In the genomic region with DNA sequence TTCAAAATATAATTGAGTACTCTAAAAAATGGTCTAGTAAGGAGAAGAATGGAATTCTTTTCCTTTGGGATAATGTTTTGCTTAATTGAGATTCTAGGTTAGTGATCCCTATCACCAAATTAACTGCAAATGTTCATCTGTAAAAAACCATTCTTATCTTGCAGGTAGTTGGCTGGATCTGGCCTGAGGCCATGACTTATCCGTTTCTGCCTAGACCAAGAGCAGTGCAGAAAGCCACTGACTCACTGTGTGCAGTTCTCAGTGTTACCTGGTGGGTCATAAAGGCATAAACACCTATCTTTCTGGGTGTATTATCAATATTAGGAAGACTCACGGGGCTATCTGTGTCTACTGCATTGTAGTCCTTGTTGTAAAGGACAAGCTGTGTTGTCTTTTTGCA, we compare ENCODE assay signal across 9 cellular contexts. TPM values are rescaled to one million over a fixed set of nuclear protein-coding genes. Genes with fewer than 3 reads are reported as not detected.
DNase-seq lines count a peak whose midpoint lies in the region; ATAC-seq, FAIRE-seq and TF ChIP-seq lines count a peak whose summit lies in the region.
"Had no signal": no experiment of that assay in that cellular context is flagged by ENCODE, and none has a peak within 500 bp of the region (broad histone marks: within the 10 kb centered on the region; RNA-seq: fewer than 3 reads in every experiment).

No MANE protein-coding gene starts in this region.

- H3K27ac Mint-ChIP-seq in CD14-positive monocyte (peak overlapping the region; percentile 83 to 88 (median 85)), immature natural killer cell (peak overlapping the region; percentile 76 to 94 (median 91))
- H3K27ac Mint-ChIP-seq in activated CD4-positive, alpha-beta memory T cell treated with anti-CD3 and anti-CD28 coated beads for 36 hours = peak overlapping the region; percentile 77

- no peak for DNase-seq in CD14-positive monocyte (ENCODE audit: low spot score)
- DNase-seq in GM19239 (ENCODE audit: insufficient read length, low spot score) = no peak
- DNase-seq in activated CD4-positive, alpha-beta memory T cell treated with anti-CD3 and anti-CD28 coated beads for 36 hours = peak; percentile 73
- no peak for DNase-seq in immature natural killer cell
- DNase-seq in NOMO-1 treated with DMSO at 0.1 percent for 48 hours (lab: John Stamatoyannopoulos, UW; ENCODE audit: unreplicated experiment) = no peak
- no peak for DNase-seq in hypothalamus (lab: John Stamatoyannopoulos, UW)
- DNase-seq in NCI-H2081 treated with DMSO at 0.1 percent for 48 hours (lab: John Stamatoyannopoulos, UW) = no peak
- DNase-seq: WERI-Rb-1 had no signal

- H3K36me3 Mint-ChIP-seq in CD14-positive monocyte (peaks cover 41 to 70% of the 10 kb centered on the region in 2 donors), immature natural killer cell (peaks cover 11 to 14% (median 12%) of the 10 kb centered on the region in 3 donors)
- peaks cover 16% of the 10 kb centered on the region for H3K36me3 Mint-ChIP-seq in activated CD4-positive, alpha-beta memory T cell treated with anti-CD3 and anti-CD28 coated beads for 36 hours

- FAIRE-seq in GM19239 (lab: Jason Lieb, UNC) = peak; percentile 44

- peak overlapping the region in 1 of 2 donors; percentile 21 for H3K4me3 Mint-ChIP-seq in CD14-positive monocyte
- H3K4me3 Mint-ChIP-seq in activated CD4-positive, alpha-beta memory T cell treated with anti-CD3 and anti-CD28 coated beads for 36 hours = peak overlapping the region; percentile 1
- H3K4me3 Mint-ChIP-seq in immature natural killer cell = peak overlapping the region; percentile 69 to 80 (median 73)

- H3K27me3 Mint-ChIP-seq in CD14-positive monocyte (ENCODE audit: low read depth in 3 of 3) = peaks cover 0 to 4% (median 0%) of the 10 kb centered on the region in 3 donors
- H3K27me3 Mint-ChIP-seq in activated CD4-positive, alpha-beta memory T cell treated with anti-CD3 and anti-CD28 coated beads for 36 hours = peaks cover 2% of the 10 kb centered on the region
- H3K27me3 Mint-ChIP-seq in immature natural killer cell (ENCODE audit: low read depth in 3 of 3) = peaks cover 11 to 19% (median 17%) of the 10 kb centered on the region in 3 donors

- no peak for TF ChIP-seq CTCF in CD14-positive monocyte (IDR thresholded peaks at IDR 0.05)

- no peak for ATAC-seq in HG03432 (IDR thresholded peaks at IDR 0.05; ENCODE audit: unreplicated experiment)

- CTCF ChIA-PET in activated CD4-positive, alpha-beta memory T cell treated with anti-CD3 and anti-CD28 coated beads for 36 hours (lab: Charles Lee) = interaction anchor here (1.5 to 3.7 kb wide), 7 partner anchors 10 to 101 kb away, joined by 3 to 40 read pairs (median 6); partner anchors contain the start of gene RIPOR2

- H3K9me3 Mint-ChIP-seq in CD14-positive monocyte (peaks cover 0 to 5% (median 0%) of the 10 kb centered on the region in 7 donors), immature natural killer cell (peaks cover 0 to 5% (median 2%) of the 10 kb centered on the region in 6 donors)
- H3K9me3 Mint-ChIP-seq in activated CD4-positive, alpha-beta memory T cell treated with anti-CD3 and anti-CD28 coated beads for 36 hours = peaks cover 7% of the 10 kb centered on the region

- POLR2A ChIA-PET in activated CD4-positive, alpha-beta memory T cell treated with anti-CD3 and anti-CD28 coated beads for 36 hours (lab: Charles Lee) = interaction anchor here (0.9 to 4.1 kb wide), 6 partner anchors 10 to 50 kb away, joined by 3 to 16 read pairs (median 6); partner anchors contain the start of gene RIPOR2

- H3K4me1 Mint-ChIP-seq in CD14-positive monocyte = peaks cover 88% of the 10 kb centered on the region
- H3K4me1 Mint-ChIP-seq in activated CD4-positive, alpha-beta memory T cell treated with anti-CD3 and anti-CD28 coated beads for 36 hours (ENCODE audit: low read depth) = peaks cover 81% of the 10 kb centered on the region
- H3K4me1 Mint-ChIP-seq in immature natural killer cell = peaks cover 94 to 98% of the 10 kb centered on the region in 2 donors

- intact Hi-C loops in CD14-positive monocyte (cut with micrococcal nuclease) = loop anchor here in 1 of 2 donors (10.0 kb wide), 1 partner anchor 70 kb away; no protein-coding TSS in a partner anchor
- intact Hi-C loops in activated CD4-positive, alpha-beta memory T cell treated with anti-CD3 and anti-CD28 coated beads for 36 hours (cut with micrococcal nuclease) = loop anchor here (1.0 to 2.0 kb wide), 3 partner anchors 7 to 69 kb away; no protein-coding TSS in a partner anchor

RNA-seq across cellular contexts. Expression of gene RIPOR2, which starts 10.8 kb away (rescaled TPM):
- 100 to 1,000 TPM; 154 to 179 TPM for polyA plus RNA-seq in CD14-positive monocyte
- 10 to 100 TPM; 64.5 to 68.7 TPM for total RNA-seq in activated CD4-positive, alpha-beta memory T cell treated with anti-CD3 and anti-CD28 coated beads for 36 hours
- polyA plus RNA-seq in immature natural killer cell = 100 to 1,000 TPM; 262 to 392 (median 334) TPM
